ENCODE assay signal across 14 cellular contexts in genomic region chr1:19665044-19665455, GRCh38. TPM values are rescaled to one million over a fixed set of nuclear protein-coding genes. Genes with fewer than 3 reads are reported as not detected.
DNase-seq lines count a peak whose midpoint lies in the region; TF ChIP-seq lines count a peak whose summit lies in the region.
"Had no signal": no experiment of that assay in that cellular context is flagged by ENCODE, and none has a peak within 500 bp of the region (broad histone marks: within the 10 kb centered on the region; RNA-seq: fewer than 3 reads in every experiment).

No MANE protein-coding gene starts in this region.

- H3K9me3 ChIP-seq in WERI-Rb-1 (ENCODE audit: severe bottlenecking): no peaks in the 10 kb centered on the region
- H3K9me3 ChIP-seq in iPS-18a (ENCODE audit: control insufficient read depth, low read depth, low read length): no peaks in the 10 kb centered on the region
- no peaks in the 10 kb centered on the region for H3K9me3 ChIP-seq in suprapubic skin

- H3K4me3 ChIP-seq in WERI-Rb-1 (ENCODE audit: low read depth, low read length) (peak overlapping the region; percentile 24), iPS-18a (ENCODE audit: low read length) (peak overlapping the region; percentile 32), suprapubic skin (peak overlapping the region; percentile 45)

- H3K27ac Mint-ChIP-seq in activated naive CD4-positive, alpha-beta T cell treated with anti-CD3 and anti-CD28 coated beads, Interleukin-2, amount 50 U/mL, for 24 hours: no peak overlapping the region

- H3K27me3 ChIP-seq in WERI-Rb-1 (ENCODE audit: insufficient read depth, low read depth, severe bottlenecking) (no peaks in the 10 kb centered on the region), iPS-18a (ENCODE audit: control insufficient read depth, insufficient read depth, low read length) (peaks cover 55% of the 10 kb centered on the region), suprapubic skin (peaks cover 54% of the 10 kb centered on the region)

- peak overlapping the region; percentile 79 for H3K4me3 Mint-ChIP-seq in activated naive CD4-positive, alpha-beta T cell treated with anti-CD3 and anti-CD28 coated beads, Interleukin-2, amount 50 U/mL, for 24 hours

- DNase-seq in activated naive CD4-positive, alpha-beta T cell (lab: John Stamatoyannopoulos, UW): no peak
- DNase-seq in WERI-Rb-1: no peak
- no peak for DNase-seq in suprapubic skin (ENCODE audit: low spot score in 2 of 2)
- DNase-seq in HCEC 1CT: no peak
- no peak for DNase-seq in cerebellar cortex (ENCODE audit: low spot score)
- no peak for DNase-seq in activated effector memory CD4-positive, alpha-beta T cell treated with Interleukin-2 at 50 U/mL for 16 hours
- DNase-seq: C1 segment of cervical spinal cord, NCI-H1436 treated with DMSO at 0.1 percent for 48 hours had no signal

- TF ChIP-seq CTCF in WERI-Rb-1 (IDR thresholded peaks at IDR 0.05; ENCODE audit: low read depth, low read length) (no peak), suprapubic skin (IDR thresholded peaks at IDR 0.05) (no peak)

- TF ChIP-seq EP300 in suprapubic skin (IDR thresholded peaks at IDR 0.05): no peak

- H3K36me3 ChIP-seq in WERI-Rb-1 (no peaks in the 10 kb centered on the region), iPS-18a (ENCODE audit: control insufficient read depth, low read depth, low read length) (no peaks in the 10 kb centered on the region), suprapubic skin (no peaks in the 10 kb centered on the region)

- H3K27ac ChIP-seq in WERI-Rb-1 (no peak overlapping the region), iPS-18a (ENCODE audit: low read length) (no peak overlapping the region), suprapubic skin (no peak overlapping the region)

- H3K4me1 ChIP-seq in iPS-18a (ENCODE audit: control insufficient read depth, low read depth, low read length) (no peaks in the 10 kb centered on the region), suprapubic skin (peaks cover 17% of the 10 kb centered on the region)

- TF ChIP-seq POLR2A in suprapubic skin (IDR thresholded peaks at IDR 0.05): no peak

- H3K9me3 Mint-ChIP-seq in activated naive CD4-positive, alpha-beta T cell treated with anti-CD3 and anti-CD28 coated beads, Interleukin-2, amount 50 U/mL, for 24 hours: no peaks in the 10 kb centered on the region

- no peak overlapping the region for H3K9ac ChIP-seq in iPS-18a (ENCODE audit: low read length)

- 0% methylated on average over 2 of the region's 44 CpGs for WGBS in suprapubic skin

- H3K4me1 Mint-ChIP-seq in activated naive CD4-positive, alpha-beta T cell treated with anti-CD3 and anti-CD28 coated beads, Interleukin-2, amount 50 U/mL, for 24 hours: peaks cover 44% of the 10 kb centered on the region

- H3K27me3 Mint-ChIP-seq in activated naive CD4-positive, alpha-beta T cell treated with anti-CD3 and anti-CD28 coated beads, Interleukin-2, amount 50 U/mL, for 24 hours: no peaks in the 10 kb centered on the region

- H3K36me3 Mint-ChIP-seq in activated naive CD4-positive, alpha-beta T cell treated with anti-CD3 and anti-CD28 coated beads, Interleukin-2, amount 50 U/mL, for 24 hours: no peaks in the 10 kb centered on the region

RNA-seq across cellular contexts. Expression of gene HTR6, which starts 0.4 kb away (rescaled TPM):
- total RNA-seq in suprapubic skin: 1 to 10 TPM in 1 of 4 donors, under 1 TPM in 1, not detected in 2; 0.23 to 2.4 TPM
- total RNA-seq: dermis blood vessel endothelial cell, kidney epithelial cell, RPMI7951, skeletal muscle tissue had no signal

RNA-seq across cellular contexts. Expression of gene NBL1, which starts 20.9 kb away (rescaled TPM):
- 100 to 1,000 TPM; 144 to 197 (median 167) TPM for total RNA-seq in suprapubic skin
